1 cellular context compared by ENCODE assay signal in the genomic region with DNA sequence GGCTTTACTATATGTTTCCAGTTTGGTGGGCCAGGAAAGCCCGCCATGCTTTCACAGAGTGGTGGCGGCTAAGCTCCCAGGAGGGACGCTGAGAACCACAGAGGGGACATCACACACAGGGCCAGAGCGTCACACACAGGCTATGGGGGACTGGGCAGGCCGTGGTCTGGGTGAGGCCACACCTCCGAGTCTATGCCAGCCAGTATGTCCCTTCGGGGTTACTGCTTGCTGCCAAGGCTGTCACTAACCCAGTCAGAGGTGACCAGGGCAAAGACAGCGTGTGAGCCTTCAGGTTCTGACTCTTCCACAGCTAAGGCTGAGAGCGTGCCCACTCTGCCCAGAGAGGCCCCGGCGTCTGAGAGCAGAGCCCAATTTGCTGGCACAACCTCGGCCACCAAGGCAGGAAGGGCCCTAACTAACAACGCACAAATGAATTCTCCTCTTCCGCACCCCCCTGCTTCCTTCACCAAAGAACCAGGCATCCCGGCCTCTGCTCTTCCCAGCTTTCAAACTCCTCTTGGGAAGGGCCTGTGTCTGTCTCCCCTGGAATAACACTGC.
TF ChIP-seq lines count a peak whose summit lies in the region.

No MANE protein-coding gene starts in this region.

TF ChIP-seq in GM12878, 131 proteins besides CTCF, POLR2A, EP300 and RAD21:
- no peak for TF ChIP-seq LARP7 (IDR thresholded peaks at IDR 0.05)
